In the genomic region with DNA sequence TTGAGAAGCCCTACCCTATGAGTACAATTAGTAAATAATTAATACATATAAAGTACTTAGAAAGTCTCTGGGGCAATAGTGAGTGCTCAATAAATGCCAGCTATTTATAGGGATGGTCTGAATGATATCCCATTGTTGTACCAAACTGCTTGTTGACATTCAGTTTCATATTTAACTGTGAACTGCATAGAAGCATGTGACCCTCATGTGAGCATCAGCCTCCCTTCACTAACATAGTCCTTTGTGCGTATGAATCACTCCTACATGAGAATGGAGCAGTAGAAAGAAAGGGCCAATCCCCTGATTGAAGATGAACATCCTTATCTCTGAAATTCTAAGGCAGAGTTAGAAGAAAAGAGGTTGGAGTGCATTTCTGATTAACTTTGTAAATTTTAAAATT, we compare ENCODE assay signal across 24 cellular contexts.
DNase-seq lines count a peak whose midpoint lies in the region; ATAC-seq and TF ChIP-seq lines count a peak whose summit lies in the region.
"Had no signal": no experiment of that assay in that cellular context is flagged by ENCODE, and none has a peak within 500 bp of the region (broad histone marks: within the 10 kb centered on the region; RNA-seq: fewer than 3 reads in every experiment).

No MANE protein-coding gene starts in this region.

- no peak overlapping the region for H3K4me2 ChIP-seq in IMR-90 (ENCODE audit: low read depth, low read length)
- H3K4me2 ChIP-seq: A549 had no signal

- 0 out of 2 replicates have a peak, but pooled peaks cover 1% of the 10 kb centered on the region for H3K27me3 ChIP-seq in IMR-90 (ENCODE audit: control insufficient read depth, insufficient read depth, low read length)
- H3K27me3 ChIP-seq: SJSA1 had no signal

- CTCF ChIA-PET in IMR-90 (lab: Yijun Ruan, JAX), result interaction anchor here (0.8 kb wide), 1 partner anchor 290 kb away, joined by 3 read pairs; no protein-coding TSS in a partner anchor

- no peak overlapping the region for H4K8ac ChIP-seq in IMR-90 (ENCODE audit: low read depth in 2 of 2, low read length in 2 of 2)

- no peak overlapping the region for H2BK15ac ChIP-seq in IMR-90 (ENCODE audit: low read depth, low read length)

- H3K4me3 ChIP-seq in IMR-90 (ENCODE audit: insufficient read depth, low read depth, low read length) (no peak overlapping the region), fibroblast of mammary gland (ENCODE audit: control insufficient read depth, low read depth, low read length) (no peak overlapping the region)
- H3K4me3 ChIP-seq: A549, SJSA1 had no signal

- POLR2A ChIA-PET in IMR-90 (lab: Charles Lee; ENCODE audit: unreplicated experiment), result no interaction called here

- no peaks in the 10 kb centered on the region for H4K20me1 ChIP-seq in IMR-90 (ENCODE audit: insufficient read depth, low read length)

- peaks cover 4% of the 10 kb centered on the region; the same call in 1 of the 2 replicates for H3K9me1 ChIP-seq in IMR-90 (ENCODE audit: insufficient read depth, low read length)

- no peaks in the 10 kb centered on the region for H3K36me3 ChIP-seq in IMR-90 (ENCODE audit: control insufficient read depth, insufficient read depth, low read length)
- H3K36me3 ChIP-seq: SJSA1 had no signal

- intact Hi-C loops in IMR-90 (cut with micrococcal nuclease), result loop anchor here (2.0 to 5.0 kb wide), 2 partner anchors 70 to 141 kb away; a partner anchor contains a TSS

- TF ChIP-seq CTCF in IMR-90 (conservative IDR thresholded peaks at IDR 0.05; ENCODE audit: low read depth, low read length) (no peak), fibroblast of mammary gland (conservative IDR thresholded peaks at IDR 0.05; ENCODE audit: control insufficient read depth, insufficient read depth, low read depth, low read length) (no peak)

- TF ChIP-seq POLR2A in IMR-90 (IDR thresholded peaks at IDR 0.05; ENCODE audit: low read depth, low read length), result no peak

- H2AK5ac ChIP-seq in IMR-90 (ENCODE audit: low read depth, low read length), result no peak overlapping the region

- H3K4ac ChIP-seq in IMR-90 (ENCODE audit: low read depth, low read length), result no peak overlapping the region

- H4K91ac ChIP-seq in IMR-90 (ENCODE audit: insufficient read depth, low read depth, low read length), result no peak overlapping the region

- no peak overlapping the region for H2BK5ac ChIP-seq in IMR-90 (ENCODE audit: low read depth, low read length, poor library complexity, severe bottlenecking)

- in situ Hi-C loops in IMR-90 (cut with MboI; ENCODE audit: low sequenced_read_pairs), result loop anchor here (10.0 kb wide), 2 partner anchors 237 to 427 kb away; no protein-coding TSS in a partner anchor

- no peak for ATAC-seq in IMR-90 (ENCODE audit: low read depth)
- no peak for ATAC-seq in GM19397 (IDR thresholded peaks at IDR 0.05; ENCODE audit: unreplicated experiment)
- no peak for ATAC-seq in HG03378 (IDR thresholded peaks at IDR 0.05; ENCODE audit: unreplicated experiment)
- ATAC-seq: A549, HCT116 had no signal

- H3K23ac ChIP-seq in IMR-90 (ENCODE audit: low read depth, low read length), result no peak overlapping the region

- dilution Hi-C loops in IMR-90 (cut with HindIII; ENCODE audit: low sequenced_read_pairs, unreplicated experiment), result no loop called here

- H3K56ac ChIP-seq in IMR-90 (ENCODE audit: extremely low read depth, insufficient read depth, low read length), result no peak overlapping the region

- TF ChIP-seq RAD21 in IMR-90 (IDR thresholded peaks at IDR 0.05; ENCODE audit: low read length), result no peak

- no peak overlapping the region for H4K5ac ChIP-seq in IMR-90 (ENCODE audit: low read depth, low read length)

- BruUV-seq in IMR-90 (replicated peaks; lab: Mats Ljungman, UMichigan), result no TSS peak

- no peak overlapping the region for H2BK120ac ChIP-seq in IMR-90 (ENCODE audit: low read depth, low read length)

- H3K27ac ChIP-seq in IMR-90 (ENCODE audit: insufficient read depth, low read length), result no peak overlapping the region
- H3K27ac ChIP-seq: SJSA1 had no signal

- no CpG with 5 or more reads among the region's 1 CpG for WGBS in IMR-90 (ENCODE audit: extremely low coverage in 2 of 2, insufficient read length in 1 of 2), 2 experiments

- no peak overlapping the region for H2AK9ac ChIP-seq in IMR-90 (replicated peaks; ENCODE audit: low read depth, low read length, poor library complexity)

- no peak overlapping the region for H3K14ac ChIP-seq in IMR-90 (replicated peaks; ENCODE audit: low read depth, low read length)

- no peaks in the 10 kb centered on the region for H3K79me1 ChIP-seq in IMR-90 (ENCODE audit: low read depth in 1 of 2, low read length in 2 of 2)

- DNase-seq in IMR-90 (peak; percentile 20), fibroblast of mammary gland (ENCODE audit: low read depth) (peak; percentile 19), mucosa of gallbladder (ENCODE audit: low spot score) (peak; percentile 81), iPS-NIHi7 (ENCODE audit: extremely low spot score) (no peak), DMS153 (lab: John Stamatoyannopoulos, UW) (no peak)
- DNase-seq: C1 segment of cervical spinal cord; Caco-2; CD4-positive, alpha-beta memory T cell; DMS79; GF-D8; KBM-7; NCI-H1105 treated with DMSO at 0.1 percent for 48 hours; NCI-H146; NCI-H1930; NCI-H2227 treated with DMSO at 0.1 percent for 48 hours; NCI-H510A; NCI-H69; Right ventricle myocardium superior; RPMI8226 had no signal

- no peaks in the 10 kb centered on the region for H3K9me3 ChIP-seq in IMR-90 (ENCODE audit: control insufficient read depth, insufficient read depth, low read length)
- H3K9me3 ChIP-seq: A549, SJSA1 had no signal

- no peak overlapping the region for H2BK20ac ChIP-seq in IMR-90 (ENCODE audit: low read depth, low read length)

- H2AFZ ChIP-seq in IMR-90 (replicated peaks; ENCODE audit: low read length, poor library complexity), result no peak overlapping the region

- no peak overlapping the region for H3K18ac ChIP-seq in IMR-90 (ENCODE audit: low read depth, low read length)

- peaks cover 3% of the 10 kb centered on the region; the same call in 1 of the 2 replicates for H3K4me1 ChIP-seq in IMR-90 (ENCODE audit: control insufficient read depth, insufficient read depth, low read length)

- no peak overlapping the region for H3K9ac ChIP-seq in IMR-90 (ENCODE audit: low read depth, low read length)

TF ChIP-seq in IMR-90, 13 proteins besides CTCF, POLR2A, EP300 and RAD21:
- TF ChIP-seq SMC3 (IDR thresholded peaks at IDR 0.05; ENCODE audit: low read depth, low read length) (no peak), RCOR1 (IDR thresholded peaks at IDR 0.05; ENCODE audit: insufficient replicate concordance, low read length) (no peak), RFX5 (IDR thresholded peaks at IDR 0.05; ENCODE audit: low read depth, low read length) (no peak), CHD1 (IDR thresholded peaks at IDR 0.05; ENCODE audit: low read depth, low read length) (no peak), MAZ (IDR thresholded peaks at IDR 0.05; ENCODE audit: borderline replicate concordance, low read depth, low read length) (no peak), CEBPB (IDR thresholded peaks at IDR 0.05; ENCODE audit: low read depth, low read length) (no peak), MAFK (IDR thresholded peaks at IDR 0.05; ENCODE audit: low read depth, low read length) (no peak), NFE2L2 (IDR thresholded peaks at IDR 0.05; ENCODE audit: low read depth, low read length) (no peak), MXI1 (IDR thresholded peaks at IDR 0.05; ENCODE audit: borderline replicate concordance, low read depth, low read length) (no peak), FOS (IDR thresholded peaks at IDR 0.05; ENCODE audit: low read depth, low read length) (no peak), BHLHE40 (IDR thresholded peaks at IDR 0.05; ENCODE audit: low read depth, low read length) (no peak)
- TF ChIP-seq, protein P1, sequence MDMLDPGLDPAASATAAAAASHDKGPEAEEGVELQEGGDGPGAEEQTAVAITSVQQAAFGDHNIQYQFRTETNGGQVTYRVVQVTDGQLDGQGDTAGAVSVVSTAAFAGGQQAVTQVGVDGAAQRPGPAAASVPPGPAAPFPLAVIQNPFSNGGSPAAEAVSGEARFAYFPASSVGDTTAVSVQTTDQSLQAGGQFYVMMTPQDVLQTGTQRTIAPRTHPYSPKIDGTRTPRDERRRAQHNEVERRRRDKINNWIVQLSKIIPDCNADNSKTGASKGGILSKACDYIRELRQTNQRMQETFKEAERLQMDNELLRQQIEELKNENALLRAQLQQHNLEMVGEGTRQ (IDR thresholded peaks at IDR 0.05; ENCODE audit: low read depth, low read length), result no peak; the same call in 1 of the 2 replicates
- TF ChIP-seq, protein P2, sequence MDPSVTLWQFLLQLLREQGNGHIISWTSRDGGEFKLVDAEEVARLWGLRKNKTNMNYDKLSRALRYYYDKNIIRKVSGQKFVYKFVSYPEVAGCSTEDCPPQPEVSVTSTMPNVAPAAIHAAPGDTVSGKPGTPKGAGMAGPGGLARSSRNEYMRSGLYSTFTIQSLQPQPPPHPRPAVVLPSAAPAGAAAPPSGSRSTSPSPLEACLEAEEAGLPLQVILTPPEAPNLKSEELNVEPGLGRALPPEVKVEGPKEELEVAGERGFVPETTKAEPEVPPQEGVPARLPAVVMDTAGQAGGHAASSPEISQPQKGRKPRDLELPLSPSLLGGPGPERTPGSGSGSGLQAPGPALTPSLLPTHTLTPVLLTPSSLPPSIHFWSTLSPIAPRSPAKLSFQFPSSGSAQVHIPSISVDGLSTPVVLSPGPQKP (IDR thresholded peaks at IDR 0.05; ENCODE audit: borderline replicate concordance, low read depth, low read length), result no peak

Comparison
In these comparisons a context has a peak if more than half of its experiments do, and no peak if none do; other contexts are left out.
1. DNase-seq: peak in IMR-90 (single experiment), fibroblast of mammary gland (single experiment) and mucosa of gallbladder (single experiment); none in iPS-NIHi7 (single experiment) and DMS153 (single experiment).